Comparison of ENCODE assay signal across 9 cellular contexts in the genomic region with DNA sequence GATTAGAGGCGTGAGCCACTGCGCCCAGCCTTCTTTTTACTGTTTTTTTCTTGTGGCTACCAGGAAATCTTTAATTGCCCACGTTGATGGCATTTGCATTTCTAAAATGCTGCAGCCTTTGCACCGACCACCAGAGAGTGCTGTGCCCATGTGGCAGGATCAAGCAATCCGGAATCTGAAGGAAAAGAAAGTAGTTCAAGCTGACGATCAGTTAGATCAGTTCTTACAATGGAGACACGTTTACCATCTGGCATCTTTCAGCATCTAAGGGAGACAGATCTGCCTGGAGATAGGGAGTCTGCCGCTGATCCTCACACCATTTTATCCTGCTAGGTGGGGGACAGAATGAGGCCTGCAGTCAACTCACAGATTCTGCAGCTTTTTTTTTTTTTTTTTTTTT. TPM values are rescaled to one million over a fixed set of nuclear protein-coding genes. Genes with fewer than 3 reads are reported as not detected.
A peak's percentile ranks its signal among the peaks of the same experiment; 100 is the strongest.
DNase-seq lines count a peak whose midpoint lies in the region; ATAC-seq, FAIRE-seq and TF ChIP-seq lines count a peak whose summit lies in the region.
"Had no signal": no experiment of that assay in that cellular context is flagged by ENCODE, and none has a peak within 500 bp of the region (broad histone marks: within the 10 kb centered on the region; RNA-seq: fewer than 3 reads in every experiment).

No MANE protein-coding gene starts in this region.

- H2BK120ac ChIP-seq in H1 (replicated peaks; ENCODE audit: low read depth, low read length) (no peak overlapping the region), neuronal stem cell (ENCODE audit: low read depth, low read length) (no peak overlapping the region)

- no peak overlapping the region for H2BK5ac ChIP-seq in H1 (ENCODE audit: low read depth, low read length)
- H2BK5ac ChIP-seq in neuronal stem cell (ENCODE audit: low read length), result no peak overlapping the region

- no peaks in the 10 kb centered on the region for H3K9me3 Mint-ChIP-seq in progenitor cell of endocrine pancreas (ENCODE audit: low read depth)
- H3K9me3 Mint-ChIP-seq: stimulated activated naive B cell treated with anti-CD40 and anti-IgM and Interleukin-4, amounts not matched to agents 10 μg/mL and 1 μg/mL and 100 μg/mL, for 72 hours had no signal

- H2AK5ac ChIP-seq in H1 (ENCODE audit: low read depth, low read length), result no peak overlapping the region
- H2AK5ac ChIP-seq in neuronal stem cell (ENCODE audit: low read depth, low read length), result no peak overlapping the region

- H4K5ac ChIP-seq in H1 (ENCODE audit: insufficient read length, low read depth, low read length), result no peak overlapping the region

- H3F3A ChIP-seq in OCI-LY1 (ENCODE audit: insufficient read depth, low read length), result no peaks in the 10 kb centered on the region

- no peak overlapping the region for H3K4me3 Mint-ChIP-seq in progenitor cell of endocrine pancreas (ENCODE audit: low read depth)
- H3K4me3 Mint-ChIP-seq: stimulated activated naive B cell treated with anti-CD40 and anti-IgM and Interleukin-4, amounts not matched to agents 10 μg/mL and 1 μg/mL and 100 μg/mL, for 72 hours had no signal

- ATAC-seq in HG03432 (IDR thresholded peaks at IDR 0.05; ENCODE audit: unreplicated experiment), result no peak

- peaks cover 4% of the 10 kb centered on the region for H3K4me1 Mint-ChIP-seq in progenitor cell of endocrine pancreas (ENCODE audit: low read depth)
- H3K4me1 Mint-ChIP-seq: stimulated activated naive B cell treated with anti-CD40 and anti-IgM and Interleukin-4, amounts not matched to agents 10 μg/mL and 1 μg/mL and 100 μg/mL, for 72 hours had no signal

- H3K36me3 ChIP-seq in OCI-LY1 (ENCODE audit: insufficient read depth, low read length), result no peaks in the 10 kb centered on the region
- no peaks in the 10 kb centered on the region for H3K36me3 ChIP-seq in H1 (ENCODE audit: control insufficient read depth in 2 of 4, insufficient read depth in 4 of 4, low read length in 3 of 4)
- H3K36me3 ChIP-seq in neuronal stem cell (replicated peaks in 1 of 2; ENCODE audit: control insufficient read depth in 2 of 2, insufficient read depth in 2 of 2, low read length in 2 of 2), result no peaks in the 10 kb centered on the region

- H4K20me1 ChIP-seq in OCI-LY1 (ENCODE audit: insufficient read depth, low read length) (no peaks in the 10 kb centered on the region), H1 (replicated peaks in 1 of 2; ENCODE audit: control insufficient read depth in 1 of 2, insufficient read depth in 2 of 2, low read length in 2 of 2) (peaks cover 0 to 2% of the 10 kb centered on the region in 2 experiments)

- no peaks in the 10 kb centered on the region for H3K27me3 ChIP-seq in OCI-LY1 (ENCODE audit: insufficient read depth, low read length)
- H3K27me3 ChIP-seq in H1 (replicated peaks in 1 of 4; ENCODE audit: control insufficient read depth in 3 of 4, extremely low read depth in 1 of 4, insufficient read depth in 3 of 4, low read length in 3 of 4), result no peaks in the 10 kb centered on the region
- peaks cover 0 to 5% (median 0%) of the 10 kb centered on the region in 3 experiments for H3K27me3 ChIP-seq in neuronal stem cell (ENCODE audit: control insufficient read depth in 3 of 3, insufficient read depth in 3 of 3, low read depth in 1 of 3, low read length in 3 of 3)

- H3K27me3 Mint-ChIP-seq in progenitor cell of endocrine pancreas, result peaks cover 44% of the 10 kb centered on the region

- no peak overlapping the region for H3K4me3 ChIP-seq in OCI-LY1 (ENCODE audit: low read depth, low read length, poor library complexity, severe bottlenecking)
- H3K4me3 ChIP-seq in H1 (ENCODE audit: extremely low read depth in 1 of 4, insufficient read depth in 2 of 4, low read depth in 3 of 4, low read length in 4 of 4), result no peak overlapping the region
- H3K4me3 ChIP-seq in neuronal stem cell (ENCODE audit: low read length in 2 of 2), result no peak overlapping the region

- no peaks in the 10 kb centered on the region for H3K9me3 ChIP-seq in OCI-LY1 (ENCODE audit: low read length)
- no peaks in the 10 kb centered on the region for H3K9me3 ChIP-seq in H1 (ENCODE audit: insufficient read depth in 2 of 2, low read depth in 1 of 2, low read length in 1 of 2)
- H3K9me3 ChIP-seq in neuronal stem cell (replicated peaks in 1 of 2; ENCODE audit: control insufficient read depth in 2 of 2, insufficient read depth in 1 of 2, low read depth in 1 of 2, low read length in 2 of 2), result no peaks in the 10 kb centered on the region

- H2BK12ac ChIP-seq in H1 (ENCODE audit: low read depth, low read length) (peak overlapping the region; percentile 43; the same call in 1 of the 2 replicates), neuronal stem cell (ENCODE audit: low read length) (no peak overlapping the region)

- H3K23me2 ChIP-seq in H1 (ENCODE audit: low read depth, low read length), result no peaks in the 10 kb centered on the region

- H3K4ac ChIP-seq in H1 (replicated peaks; ENCODE audit: insufficient read length, low read depth, low read length) (no peak overlapping the region), neuronal stem cell (ENCODE audit: low read length) (no peak overlapping the region)

- POLR2A ChIA-PET in H1 (lab: Charles Lee; ENCODE audit: partially characterized antibody), result interaction anchor here (1.2 to 2.0 kb wide), 3 partner anchors 9 to 142 kb away, joined by 4 to 9 read pairs (median 6); a partner anchor contains a TSS

- no peak overlapping the region for H3K27ac Mint-ChIP-seq in progenitor cell of endocrine pancreas
- H3K27ac Mint-ChIP-seq: stimulated activated naive B cell treated with anti-CD40 and anti-IgM and Interleukin-4, amounts not matched to agents 10 μg/mL and 1 μg/mL and 100 μg/mL, for 72 hours had no signal

- H3K79me1 ChIP-seq in H1 (ENCODE audit: low read depth, low read length), result no peaks in the 10 kb centered on the region
- no peaks in the 10 kb centered on the region for H3K79me1 ChIP-seq in neuronal stem cell (ENCODE audit: low read depth, low read length)

- H3K27ac ChIP-seq in OCI-LY1 (ENCODE audit: low read depth, low read length, poor library complexity, severe bottlenecking) (no peak overlapping the region), H1 (ENCODE audit: low read depth, low read length) (no peak overlapping the region), neuronal stem cell (replicated peaks; ENCODE audit: low read length) (no peak overlapping the region)

- peak; percentile 87 for FAIRE-seq in H1 (lab: Jason Lieb, UNC)

- TF ChIP-seq CTCF in GM12874 (IDR thresholded peaks at IDR 0.05; ENCODE audit: insufficient read depth, low read depth, low read length) (peak; percentile 35; the same call in 1 of the 2 replicates), OCI-LY1 (IDR thresholded peaks at IDR 0.05; ENCODE audit: low read length) (peak; percentile 69), H1 (IDR thresholded peaks at IDR 0.05; ENCODE audit: control extremely low read depth in 1 of 3, insufficient read depth in 1 of 3, low read depth in 1 of 3, low read length in 3 of 3) (peak; percentile 73 to 89 (median 79)), progenitor cell of endocrine pancreas (IDR thresholded peaks at IDR 0.05; ENCODE audit: unreplicated experiment) (peak; percentile 63)

- H2AFZ ChIP-seq in OCI-LY1 (ENCODE audit: low read length) (no peak overlapping the region), H1 (ENCODE audit: low read length) (no peak overlapping the region), neuronal stem cell (ENCODE audit: low read length) (no peak overlapping the region)

- no peak overlapping the region for H3K18ac ChIP-seq in H1 (ENCODE audit: extremely low read depth, low read length)
- no peak overlapping the region for H3K18ac ChIP-seq in neuronal stem cell (ENCODE audit: low read length)

- H3K56ac ChIP-seq in H1 (replicated peaks; ENCODE audit: insufficient read length, low read depth, low read length), result no peak overlapping the region

- no peak overlapping the region for H3K14ac ChIP-seq in H1 (ENCODE audit: insufficient read length)
- H3K14ac ChIP-seq in neuronal stem cell (ENCODE audit: low read length), result no peak overlapping the region

- no peak for TF ChIP-seq POLR2A in H1 (IDR thresholded peaks at IDR 0.05; ENCODE audit: control extremely low read depth in 1 of 2, low read depth in 2 of 2, low read length in 2 of 2)

- 39% methylated on average over 8 of the region's 8 CpGs; no CpG with 5 or more reads in 1 of the 2 experiments for WGBS in H1 (ENCODE audit: extremely low coverage in 1 of 2, insufficient coverage in 1 of 2, insufficient read length in 1 of 2, insufficient replicate concordance in 2 of 2, low coverage in 1 of 2, low lambda C conversion rate in 2 of 2, missing lambda C conversion rate in 1 of 2), 2 experiments
- no CpG with 5 or more reads among the region's 8 CpGs for WGBS in neuronal stem cell (ENCODE audit: extremely low coverage in 2 of 2, insufficient read length in 2 of 2, insufficient replicate concordance in 1 of 2), 2 donors

- CTCF ChIA-PET in H1 (lab: Charles Lee; ENCODE audit: partially characterized antibody), result interaction anchor here (0.7 to 16.7 kb wide), 20 partner anchors 8 to 493 kb away, joined by 3 to 206 read pairs (median 6); a partner anchor contains a TSS

- H2BK15ac ChIP-seq in H1 (ENCODE audit: low read length) (no peak overlapping the region), neuronal stem cell (ENCODE audit: low read length) (no peak overlapping the region)

- H3K4me1 ChIP-seq in OCI-LY1 (ENCODE audit: insufficient read depth, low read length, severe bottlenecking), result no peaks in the 10 kb centered on the region
- H3K4me1 ChIP-seq in H1 (replicated peaks in 1 of 4; ENCODE audit: control insufficient read depth in 3 of 4, insufficient read depth in 4 of 4, low read length in 3 of 4), result no peaks in the 10 kb centered on the region
- H3K4me1 ChIP-seq in neuronal stem cell (ENCODE audit: control insufficient read depth in 2 of 2, insufficient read depth in 1 of 2, low read depth in 1 of 2, low read length in 2 of 2), result no peaks in the 10 kb centered on the region

- DNase-seq in AG20443 (ENCODE audit: low spot score) (peak; percentile 76), H1 (ENCODE audit: low read depth in 1 of 2, low spot score in 2 of 2) (peak in 1 of 2 experiments; percentile 56), progenitor cell of endocrine pancreas (ENCODE audit: low spot score, unreplicated experiment) (no peak), cerebellum (ENCODE audit: low spot score) (no peak), neuronal stem cell (ENCODE audit: low spot score) (no peak)
- DNase-seq: stimulated activated naive B cell treated with anti-CD40 and anti-IgM and Interleukin-4, amounts not matched to agents 10 μg/mL and 1 μg/mL and 100 μg/mL, for 72 hours had no signal

- no peaks in the 10 kb centered on the region for H3K9me2 ChIP-seq in OCI-LY1 (ENCODE audit: low read depth, low read length)

- no peak for TF ChIP-seq EP300 in H1 (IDR thresholded peaks at IDR 0.05; ENCODE audit: borderline replicate concordance in 1 of 2, low read depth in 2 of 2, low read length in 2 of 2)

- H3K79me2 ChIP-seq in OCI-LY1 (ENCODE audit: insufficient read depth, low read length), result no peaks in the 10 kb centered on the region
- no peaks in the 10 kb centered on the region for H3K79me2 ChIP-seq in H1 (ENCODE audit: control insufficient read depth in 1 of 2, insufficient read depth in 2 of 2, low read length in 2 of 2)

- H3K4me2 ChIP-seq in OCI-LY1 (ENCODE audit: low read length), result no peak overlapping the region
- H3K4me2 ChIP-seq in H1 (ENCODE audit: insufficient read depth in 1 of 2, low read depth in 2 of 2, low read length in 2 of 2), result no peak overlapping the region
- H3K4me2 ChIP-seq in neuronal stem cell (ENCODE audit: insufficient read depth, low read length, poor library complexity, severe bottlenecking), result no peak overlapping the region

- H4K91ac ChIP-seq in H1 (replicated peaks; ENCODE audit: insufficient read length, low read length) (no peak overlapping the region), neuronal stem cell (ENCODE audit: low read depth, low read length, poor library complexity) (no peak overlapping the region)

- H4K8ac ChIP-seq in H1 (ENCODE audit: extremely low read depth, insufficient read depth, low read length), result no peak overlapping the region
- no peak overlapping the region for H4K8ac ChIP-seq in neuronal stem cell (ENCODE audit: low read depth, low read length)

- H2BK20ac ChIP-seq in H1 (ENCODE audit: low read length), result no peak overlapping the region

- H3K36me3 Mint-ChIP-seq in progenitor cell of endocrine pancreas (ENCODE audit: insufficient read depth), result no peaks in the 10 kb centered on the region
- H3K36me3 Mint-ChIP-seq: stimulated activated naive B cell treated with anti-CD40 and anti-IgM and Interleukin-4, amounts not matched to agents 10 μg/mL and 1 μg/mL and 100 μg/mL, for 72 hours had no signal

- peak; percentile 87 to 88 for TF ChIP-seq RAD21 in H1 (IDR thresholded peaks at IDR 0.05 in 1 of 2, conservative IDR thresholded peaks at IDR 0.05 in 1 of 2; ENCODE audit: low read depth in 2 of 2, low read length in 2 of 2)

- no peak overlapping the region for H3K9ac ChIP-seq in OCI-LY1 (ENCODE audit: low read length)
- no peak overlapping the region for H3K9ac ChIP-seq in H1 (replicated peaks in 1 of 4; ENCODE audit: extremely low read depth in 1 of 4, low read depth in 3 of 4, low read length in 3 of 4)
- H3K9ac ChIP-seq in neuronal stem cell (ENCODE audit: low read depth, low read length, poor library complexity), result no peak overlapping the region

- H3K23ac ChIP-seq in H1 (ENCODE audit: insufficient read length) (no peak overlapping the region), neuronal stem cell (ENCODE audit: low read depth, low read length, poor library complexity) (no peak overlapping the region)

RNA-seq across cellular contexts. Expression of a gene that starts 19.9 kb away (rescaled TPM):
- total RNA-seq in H1 (2021; fragmentation: NEBNext Ultra II Directional; extraction: Animal tissue kit (Norgen Biotek cat#: 25700)), result 0.48 and 0.52 TPM in 2 replicates
- polyA plus RNA-seq in H1 (2011; rRNA removed), result 1.2 and 1.4 TPM in 2 replicates
- polyA plus RNA-seq in H1 (2011; cell fraction: cytosol; rRNA removed), result 1.1 TPM
- 0.86 TPM for polyA plus RNA-seq in H1 (2011; cell fraction: nucleus; rRNA removed)
- 0.29 to 0.72 TPM (median 0.65 TPM) in 4 replicates for polyA plus RNA-seq in H1 (2012, experiment 1 of 2)
- polyA plus RNA-seq in H1 (2012, experiment 2 of 2), result 0.77 TPM
- 0.30 TPM for polyA plus RNA-seq in H1 (2013, experiment 1 of 2)
- polyA plus RNA-seq in H1 (2013, experiment 2 of 2), result 0.48 TPM
- polyA minus RNA-seq in H1 (2011; rRNA and poly(A)+ RNA removed), result 0.27 and 0.38 TPM in 2 replicates
- polyA minus RNA-seq in H1 (2011; cell fraction: cytosol; rRNA and poly(A)+ RNA removed), result 0.95 TPM
- polyA minus RNA-seq in H1 (2011; cell fraction: nucleus; rRNA and poly(A)+ RNA removed), result not detected
- 0.60 and 1.0 TPM in 2 replicates for total RNA-seq in progenitor cell of endocrine pancreas
- 1.1 TPM for total RNA-seq in cerebellum
- polyA plus RNA-seq in neuronal stem cell (2013, experiment 1 of 2), result 7.6 TPM
- polyA plus RNA-seq in neuronal stem cell (2013, experiment 2 of 2), result 8.0 TPM
